Comparison of ENCODE assay signal across 13 cellular contexts in genomic region chr11:8209208-8209807, GRCh38. TPM values are rescaled to one million over a fixed set of nuclear protein-coding genes. Genes with fewer than 3 reads are reported as not detected.
DNase-seq lines count a peak whose midpoint lies in the region; TF ChIP-seq lines count a peak whose summit lies in the region.
"Had no signal": no experiment of that assay in that cellular context is flagged by ENCODE, and none has a peak within 500 bp of the region (broad histone marks: within the 10 kb centered on the region; RNA-seq: fewer than 3 reads in every experiment).

No MANE protein-coding gene starts in this region.

- H3K36me3 ChIP-seq in OCI-LY1 (ENCODE audit: insufficient read depth, low read length) (no peaks in the 10 kb centered on the region), uterus (no peaks in the 10 kb centered on the region)
- H3K36me3 ChIP-seq: BLaER1 treated with 17β-estradiol and CSF1 and Interleukin-3, amounts not matched to agents 10 nM and 100 nM; ovary; SJCRH30; vagina had no signal

- H3K27me3 ChIP-seq in OCI-LY1 (ENCODE audit: insufficient read depth, low read length), result 0 out of 2 replicates have a peak, but pooled peaks cover 4% of the 10 kb centered on the region
- no peaks in the 10 kb centered on the region for H3K27me3 ChIP-seq in uterus
- H3K27me3 ChIP-seq: BLaER1 treated with 17β-estradiol and CSF1 and Interleukin-3, amounts not matched to agents 10 nM and 100 nM; ovary; SJCRH30; vagina had no signal

- TF ChIP-seq POLR2A in erythroblast (IDR thresholded peaks at IDR 0.05; ENCODE audit: low read length) (no peak), uterus (IDR thresholded peaks at IDR 0.05) (no peak)

- H3K4me2 ChIP-seq in OCI-LY1 (ENCODE audit: low read length), result no peak overlapping the region

- H3K4me1 ChIP-seq in OCI-LY1 (ENCODE audit: insufficient read depth, low read length, severe bottlenecking), result no peaks in the 10 kb centered on the region
- no peaks in the 10 kb centered on the region for H3K4me1 ChIP-seq in uterus
- H3K4me1 ChIP-seq: vagina had no signal

- no peak overlapping the region for H3K4me3 ChIP-seq in OCI-LY1 (ENCODE audit: low read depth, low read length, poor library complexity, severe bottlenecking)
- no peak overlapping the region for H3K4me3 ChIP-seq in uterus
- H3K4me3 ChIP-seq: BLaER1 treated with 17β-estradiol and CSF1 and Interleukin-3, amounts not matched to agents 10 nM and 100 nM; ovary; SJCRH30; vagina had no signal

- no peaks in the 10 kb centered on the region for H4K20me1 ChIP-seq in OCI-LY1 (ENCODE audit: insufficient read depth, low read length)
- H4K20me1 ChIP-seq: BLaER1 treated with 17β-estradiol and CSF1 and Interleukin-3, amounts not matched to agents 10 nM and 100 nM had no signal

- TF ChIP-seq CTCF in OCI-LY1 (IDR thresholded peaks at IDR 0.05; ENCODE audit: low read length) (peak; percentile 66), uterus (IDR thresholded peaks at IDR 0.05) (no peak)

- DNase-seq in NCI-H748 (lab: John Stamatoyannopoulos, UW; ENCODE audit: unreplicated experiment) (peak; percentile 22), NCI-H748 treated with DMSO at 0.1 percent for 48 hours (lab: John Stamatoyannopoulos, UW) (no peak), erythroblast (lab: John Stamatoyannopoulos, UW) (peak; percentile 83 to 85), NCI-H1694 (lab: John Stamatoyannopoulos, UW) (no peak), uterus (no peak), KG1 (lab: John Stamatoyannopoulos, UW) (no peak)
- peak; percentile 53 for DNase-seq in stimulated activated CD4-positive, alpha-beta T cell treated with anti-CD3 and anti-CD28 coated beads, Interleukin-15, amount 100 ng/mL, for 24 hours
- DNase-seq: effector memory CD4-positive, alpha-beta T cell; ovary had no signal

- H3K79me2 ChIP-seq in OCI-LY1 (ENCODE audit: insufficient read depth, low read length), result no peaks in the 10 kb centered on the region

- intact Hi-C loops in uterus (cut with DNase I; ENCODE audit: low total_unique reads), result no loop called here

- H2AFZ ChIP-seq in OCI-LY1 (ENCODE audit: low read length), result no peak overlapping the region

- H3K9ac ChIP-seq in OCI-LY1 (ENCODE audit: low read length), result no peak overlapping the region
- H3K9ac ChIP-seq: BLaER1 treated with 17β-estradiol and CSF1 and Interleukin-3, amounts not matched to agents 10 nM and 100 nM had no signal

- H3K9me2 ChIP-seq in OCI-LY1 (ENCODE audit: low read depth, low read length), result no peaks in the 10 kb centered on the region

- H3K27ac ChIP-seq in OCI-LY1 (ENCODE audit: low read depth, low read length, poor library complexity, severe bottlenecking), result no peak overlapping the region
- H3K27ac ChIP-seq in uterus, result no peak overlapping the region
- H3K27ac ChIP-seq: BLaER1 treated with 17β-estradiol and CSF1 and Interleukin-3, amounts not matched to agents 10 nM and 100 nM; ovary; SJCRH30; vagina had no signal

- no peaks in the 10 kb centered on the region for H3F3A ChIP-seq in OCI-LY1 (ENCODE audit: insufficient read depth, low read length)

- H3K9me3 ChIP-seq in OCI-LY1 (ENCODE audit: low read length) (no peaks in the 10 kb centered on the region), uterus (no peaks in the 10 kb centered on the region)
- H3K9me3 ChIP-seq: BLaER1 treated with 17β-estradiol and CSF1 and Interleukin-3, amounts not matched to agents 10 nM and 100 nM; ovary; SJCRH30; vagina had no signal

RNA-seq across cellular contexts. Expression of gene RIC3, which starts 40.5 kb away (rescaled TPM):
- total RNA-seq in uterus, result 10 to 100 TPM in 2 of 4 donors, 1 to 10 TPM in 2; 7.9 to 28.4 (median 18.5) TPM
- total RNA-seq: SJCRH30 had no signal

RNA-seq across cellular contexts. Expression of gene LMO1, which starts 54.4 kb away (rescaled TPM):
- total RNA-seq in uterus, result not detected
- total RNA-seq: vagina had no signal

Comparison
In these comparisons a context has a peak if more than half of its experiments do, and no peak if none do; other contexts are left out.
1. DNase-seq: peak in NCI-H748 (single experiment), erythroblast (2 of 2) and stimulated activated CD4-positive, alpha-beta T cell treated with anti-CD3 and anti-CD28 coated beads, Interleukin-15, amount 100 ng/mL, for 24 hours (single experiment); none in NCI-H748 treated with DMSO at 0.1 percent for 48 hours (single experiment), NCI-H1694 (single experiment), uterus (0 of 2) and KG1 (single experiment).